Comparison of ENCODE assay signal across 10 cellular contexts in the genomic region with DNA sequence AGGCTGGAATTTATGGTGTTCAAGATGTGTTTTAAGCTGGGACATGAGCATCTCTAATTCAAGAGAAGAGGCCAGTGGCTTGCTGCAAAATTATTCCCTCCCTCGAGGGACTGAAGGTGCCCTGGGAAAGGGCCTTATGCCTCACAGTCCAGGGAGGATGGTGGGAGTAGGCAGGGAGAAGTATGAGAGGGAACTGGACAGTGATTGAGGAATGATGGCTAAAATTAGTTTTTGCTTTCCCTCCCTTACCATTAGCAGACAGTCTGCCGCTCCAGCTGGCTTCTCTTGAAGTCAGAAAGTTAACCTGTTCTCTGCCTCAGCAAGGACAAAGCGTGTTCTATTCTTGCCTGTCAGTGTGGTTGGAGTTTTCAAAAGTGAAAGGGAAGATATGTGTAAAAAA.
"Had no signal": no experiment of that assay in that cellular context is flagged by ENCODE, and none has a peak within 500 bp of the region (broad histone marks: within the 10 kb centered on the region; RNA-seq: fewer than 3 reads in every experiment).

No MANE protein-coding gene starts in this region.

- H3K4me1 Mint-ChIP-seq: activated CD4-positive, alpha-beta T cell treated with anti-CD3 and anti-CD28 coated beads, Interleukin-2, amount 10 ng/mL, durations not matched to agents 24 days and 14 days; stimulated activated effector memory CD8-positive, alpha-beta T cell treated with anti-CD3 and anti-CD28 coated beads, Interleukin-12 subunit alpha, Interleukin-12 subunit beta, amount 100 ng/mL, for 72 hours had no signal

- H3K9me3 Mint-ChIP-seq: activated CD4-positive, alpha-beta T cell treated with anti-CD3 and anti-CD28 coated beads, Interleukin-2, amount 10 ng/mL, durations not matched to agents 24 days and 14 days; activated T-helper 1 cell treated with anti-CD3 and anti-CD28 coated beads, Interleukin-12 subunit alpha, Interleukin-12 subunit beta, Interleukin-2, Interleukin-4 antibody, amounts not matched to agents 30 ng/mL and 10 ng/mL and 1 ng/mL, durations not matched to agents 14 hours and 24 hours and 36 hours; T-helper 1 cell treated with Interleukin-12 subunit alpha and Interleukin-12 subunit beta and Interleukin-4 antibody, amounts not matched to agents 30 μg/mL and 1 μg/mL, for 36 hours; WTC11 had no signal

- H3K27me3 Mint-ChIP-seq: activated CD4-positive, alpha-beta T cell treated with anti-CD3 and anti-CD28 coated beads, Interleukin-2, amount 10 ng/mL, durations not matched to agents 24 days and 14 days had no signal

- H3K36me3 ChIP-seq: tibial artery, uterus had no signal

- H3K36me3 Mint-ChIP-seq: stimulated activated effector memory CD8-positive, alpha-beta T cell treated with anti-CD3 and anti-CD28 coated beads, Interleukin-12 subunit alpha, Interleukin-12 subunit beta, amount 100 ng/mL, for 72 hours; WTC11 had no signal

- H3K4me3 ChIP-seq: tibial artery, uterus had no signal

- H3K4me3 Mint-ChIP-seq: activated CD4-positive, alpha-beta T cell treated with anti-CD3 and anti-CD28 coated beads, Interleukin-2, amount 10 ng/mL, durations not matched to agents 24 days and 14 days; activated T-helper 1 cell treated with anti-CD3 and anti-CD28 coated beads, Interleukin-12 subunit alpha, Interleukin-12 subunit beta, Interleukin-2, Interleukin-4 antibody, amounts not matched to agents 30 ng/mL and 10 ng/mL and 1 ng/mL, durations not matched to agents 14 hours and 24 hours and 36 hours; stimulated activated effector memory CD8-positive, alpha-beta T cell treated with anti-CD3 and anti-CD28 coated beads, Interleukin-12 subunit alpha, Interleukin-12 subunit beta, amount 100 ng/mL, for 72 hours; T-helper 1 cell treated with Interleukin-12 subunit alpha and Interleukin-12 subunit beta and Interleukin-4 antibody, amounts not matched to agents 30 μg/mL and 1 μg/mL, for 36 hours; WTC11 had no signal

- H3K9me3 ChIP-seq: tibial artery, uterus had no signal

- H3K27me3 ChIP-seq: tibial artery, uterus had no signal

- DNase-seq: activated CD4-positive, alpha-beta T cell treated with anti-CD3 and anti-CD28 coated beads, Interleukin-2, amount 10 ng/mL, durations not matched to agents 24 days and 14 days; activated naive CD4-positive, alpha-beta T cell treated with anti-CD3 and anti-CD28 coated beads, Interleukin-2, amount 50 U/mL, for 16 hours; cerebellar nuclear complex; tibial artery; uterus had no signal

- H3K27ac Mint-ChIP-seq: activated CD4-positive, alpha-beta T cell treated with anti-CD3 and anti-CD28 coated beads, Interleukin-2, amount 10 ng/mL, durations not matched to agents 24 days and 14 days; activated T-helper 1 cell treated with anti-CD3 and anti-CD28 coated beads, Interleukin-12 subunit alpha, Interleukin-12 subunit beta, Interleukin-2, Interleukin-4 antibody, amounts not matched to agents 30 ng/mL and 10 ng/mL and 1 ng/mL, durations not matched to agents 14 hours and 24 hours and 36 hours; stimulated activated effector memory CD8-positive, alpha-beta T cell treated with anti-CD3 and anti-CD28 coated beads, Interleukin-12 subunit alpha, Interleukin-12 subunit beta, amount 100 ng/mL, for 72 hours; T-helper 1 cell treated with Interleukin-12 subunit alpha and Interleukin-12 subunit beta and Interleukin-4 antibody, amounts not matched to agents 30 μg/mL and 1 μg/mL, for 36 hours; WTC11 had no signal

- H3K4me1 ChIP-seq: uterus had no signal

- ATAC-seq: left lobe of liver; stimulated activated effector memory CD8-positive, alpha-beta T cell treated with anti-CD3 and anti-CD28 coated beads, Interleukin-12 subunit alpha, Interleukin-12 subunit beta, amount 100 ng/mL, for 72 hours; WTC11 had no signal

- H3K27ac ChIP-seq: tibial artery, uterus had no signal
